10 cellular contexts compared by ENCODE assay signal in genomic region chr6:37109714-37110454, GRCh38.
DNase-seq lines count a peak whose midpoint lies in the region; ATAC-seq and TF ChIP-seq lines count a peak whose summit lies in the region.
"Had no signal": no experiment of that assay in that cellular context is flagged by ENCODE, and none has a peak within 500 bp of the region (broad histone marks: within the 10 kb centered on the region; RNA-seq: fewer than 3 reads in every experiment).

No MANE protein-coding gene starts in this region.

- intact Hi-C loops in left ventricle myocardium superior (cut with micrococcal nuclease) (no loop called here), right cardiac atrium (cut with DNase I) (no loop called here), PC-3 (cut with micrococcal nuclease) (no loop called here), vagina (cut with DNase I) (no loop called here)

- H3K9me3 ChIP-seq in right cardiac atrium (ENCODE audit: control insufficient read depth, low read length) (no peaks in the 10 kb centered on the region), PC-3 (ENCODE audit: low read length) (no peaks in the 10 kb centered on the region), vagina (no peaks in the 10 kb centered on the region), osteoblast (ENCODE audit: low read depth, low read length) (no peaks in the 10 kb centered on the region), gastroesophageal sphincter (no peaks in the 10 kb centered on the region)

- BruUV-seq in PC-3 (replicated peaks; lab: Mats Ljungman, UMichigan), result no TSS peak

- H3K4me3 ChIP-seq in right cardiac atrium (ENCODE audit: low read length), result no peak overlapping the region
- no peak overlapping the region for H3K4me3 ChIP-seq in PC-3 (ENCODE audit: low read length)
- no peak overlapping the region for H3K4me3 ChIP-seq in vagina
- no peak overlapping the region for H3K4me3 ChIP-seq in osteoblast (ENCODE audit: insufficient read depth, low read length)
- no peak overlapping the region for H3K4me3 ChIP-seq in gastroesophageal sphincter

- H3K27ac ChIP-seq in right cardiac atrium (ENCODE audit: low read length), result no peak overlapping the region
- no peak overlapping the region for H3K27ac ChIP-seq in PC-3 (ENCODE audit: low read length)
- peak overlapping the region; percentile 59 for H3K27ac ChIP-seq in vagina
- no peak overlapping the region for H3K27ac ChIP-seq in osteoblast (ENCODE audit: low read depth, low read length)
- H3K27ac ChIP-seq in gastroesophageal sphincter, result no peak overlapping the region

- CTCF ChIA-PET in PC-3 (lab: Charles Lee), result interaction anchor here (0.5 kb wide), 1 partner anchor 57 kb away, joined by 7 read pairs; no protein-coding TSS in a partner anchor

- H3K27me3 ChIP-seq in right cardiac atrium (ENCODE audit: control insufficient read depth, insufficient read depth), result no peaks in the 10 kb centered on the region
- H3K27me3 ChIP-seq in PC-3 (ENCODE audit: low read length), result no peaks in the 10 kb centered on the region
- no peaks in the 10 kb centered on the region for H3K27me3 ChIP-seq in vagina
- peaks cover 6% of the 10 kb centered on the region for H3K27me3 ChIP-seq in osteoblast (ENCODE audit: insufficient read depth, low read length)
- no peaks in the 10 kb centered on the region for H3K27me3 ChIP-seq in gastroesophageal sphincter

- 72% methylated on average over 13 of the region's 13 CpGs for WGBS in right cardiac atrium
- 85% methylated on average over 10 of the region's 13 CpGs; no CpG with 5 or more reads in 1 of the 2 donors for WGBS in gastroesophageal sphincter (ENCODE audit: low coverage in 1 of 2), 2 donors

- peaks cover 2% of the 10 kb centered on the region for H3K4me1 ChIP-seq in right cardiac atrium (ENCODE audit: control insufficient read depth, insufficient read depth, low read length)
- H3K4me1 ChIP-seq in PC-3 (ENCODE audit: insufficient read depth, low read length), result peaks cover 12% of the 10 kb centered on the region
- H3K4me1 ChIP-seq in vagina, result peaks cover 20% of the 10 kb centered on the region
- no peaks in the 10 kb centered on the region for H3K4me1 ChIP-seq in osteoblast (ENCODE audit: insufficient read depth, low read length)
- H3K4me1 ChIP-seq in gastroesophageal sphincter, result no peaks in the 10 kb centered on the region

- TF ChIP-seq CTCF in PC-3 (conservative IDR thresholded peaks at IDR 0.05; ENCODE audit: low read depth, low read length), result no peak
- TF ChIP-seq CTCF in vagina (IDR thresholded peaks at IDR 0.05), result no peak
- no peak for TF ChIP-seq CTCF in osteoblast (IDR thresholded peaks at IDR 0.05; ENCODE audit: extremely low read depth, low read depth, low read length)
- no peak for TF ChIP-seq CTCF in gastroesophageal sphincter (IDR thresholded peaks at IDR 0.05)

- no peak for TF ChIP-seq POLR2A in vagina (IDR thresholded peaks at IDR 0.05)
- TF ChIP-seq POLR2A in gastroesophageal sphincter (IDR thresholded peaks at IDR 0.05), result no peak

- no peak for DNase-seq in left ventricle myocardium superior
- DNase-seq in right cardiac atrium, result no peak
- no peak for DNase-seq in PC-3
- DNase-seq in left kidney (ENCODE audit: low read depth, low spot score), result peak; percentile 46
- DNase-seq in vagina (ENCODE audit: extremely low spot score in 2 of 2), result no peak
- DNase-seq in osteoblast (ENCODE audit: insufficient read length, low spot score, missing footprints), result no peak
- DNase-seq: activated CD8-positive, alpha-beta memory T cell treated with anti-CD3 and anti-CD28 coated beads, Interleukin-2, amount 50 U/mL, for 48 hours; aorta had no signal

- H3K9ac ChIP-seq in PC-3 (ENCODE audit: low read length), result no peak overlapping the region

- no peaks in the 10 kb centered on the region for H4K20me1 ChIP-seq in PC-3 (ENCODE audit: low read length)
- H4K20me1 ChIP-seq in osteoblast (ENCODE audit: insufficient read depth, low read length), result no peaks in the 10 kb centered on the region

- TF ChIP-seq EP300 in gastroesophageal sphincter (IDR thresholded peaks at IDR 0.05), result no peak

- ATAC-seq in left ventricle myocardium superior, result peak; percentile 16
- no peak for ATAC-seq in right cardiac atrium
- peak; percentile 18 for ATAC-seq in PC-3
- no peak for ATAC-seq in gastroesophageal sphincter
- no peak for ATAC-seq in GM21619 (IDR thresholded peaks at IDR 0.05; ENCODE audit: unreplicated experiment)

- H3F3A ChIP-seq in PC-3 (ENCODE audit: low read length, unreplicated experiment), result no peaks in the 10 kb centered on the region

- H2AFZ ChIP-seq in PC-3 (ENCODE audit: low read length) (no peak overlapping the region), osteoblast (ENCODE audit: low read length) (no peak overlapping the region)

- H3K36me3 ChIP-seq in PC-3 (ENCODE audit: low read depth, low read length), result no peaks in the 10 kb centered on the region
- no peaks in the 10 kb centered on the region for H3K36me3 ChIP-seq in vagina
- H3K36me3 ChIP-seq in osteoblast (ENCODE audit: insufficient read depth, low read length), result no peaks in the 10 kb centered on the region
- no peaks in the 10 kb centered on the region for H3K36me3 ChIP-seq in gastroesophageal sphincter

- H3K79me2 ChIP-seq in PC-3 (ENCODE audit: low read length) (no peaks in the 10 kb centered on the region), osteoblast (ENCODE audit: insufficient read depth, low read length) (no peaks in the 10 kb centered on the region)

- POLR2A ChIA-PET in PC-3 (lab: Charles Lee; ENCODE audit: unreplicated experiment), result no interaction called here

- H3K4me2 ChIP-seq in PC-3 (ENCODE audit: low read length) (no peak overlapping the region), osteoblast (ENCODE audit: insufficient read depth, low read length) (no peak overlapping the region)

- no peaks in the 10 kb centered on the region for H3K9me2 ChIP-seq in PC-3 (replicated peaks; ENCODE audit: low read length)

Comparison
In these comparisons a context has a peak if more than half of its experiments do, and no peak if none do; other contexts are left out.
1. ATAC-seq: peak in left ventricle myocardium superior (single experiment) and PC-3 (single experiment); none in right cardiac atrium (0 of 2), gastroesophageal sphincter (single experiment) and GM21619 (single experiment).